Comparison of ENCODE assay signal across 23 cellular contexts in the genomic region with DNA sequence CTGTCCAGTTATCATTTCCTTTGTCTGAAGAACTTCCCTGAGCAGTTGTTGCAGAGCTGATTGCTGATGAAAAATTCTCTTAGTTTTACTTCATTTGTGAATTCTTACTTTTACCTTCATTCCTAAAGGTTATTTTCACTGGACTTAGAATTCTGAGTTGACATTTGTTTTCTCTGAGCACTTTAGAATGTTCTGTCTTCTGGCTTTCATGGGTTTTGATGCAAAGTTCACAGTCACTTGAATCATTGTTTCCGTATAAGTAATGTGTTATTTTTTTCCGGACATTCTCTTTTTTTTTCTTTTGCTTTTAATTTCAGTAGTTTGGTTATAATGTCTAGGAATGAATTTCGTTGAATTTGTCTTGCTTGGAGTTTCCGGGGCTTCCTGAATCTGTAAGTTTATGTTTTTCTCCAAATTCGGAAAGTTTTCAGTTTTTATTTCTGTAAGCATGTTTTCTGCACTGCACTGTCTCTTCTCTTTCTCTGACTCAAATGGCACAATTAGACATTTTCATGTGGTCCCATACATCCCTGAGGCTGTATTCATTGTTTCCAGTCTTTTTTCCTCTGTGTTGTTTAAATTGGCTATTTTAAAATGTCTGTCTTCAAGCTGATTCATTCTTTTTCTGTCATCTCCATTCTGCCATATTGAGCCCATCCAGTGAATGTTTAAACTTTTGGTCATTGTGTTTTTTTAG.
"Had no signal": no experiment of that assay in that cellular context is flagged by ENCODE, and none has a peak within 500 bp of the region (broad histone marks: within the 10 kb centered on the region; RNA-seq: fewer than 3 reads in every experiment).

No MANE protein-coding gene starts in this region.

- ATAC-seq: effector memory CD8-positive, alpha-beta T cell; esophagus mucosa; left lobe of liver; right lobe of liver; stimulated activated memory B cell treated with anti-CD40 and anti-IgM and Interleukin-4, amounts not matched to agents 10 μg/mL and 1 μg/mL and 100 μg/mL, for 72 hours had no signal

- FAIRE-seq: bronchial epithelial cell, endothelial cell of umbilical vein, TTC549 had no signal

- H3K27ac Mint-ChIP-seq: activated naive CD8-positive, alpha-beta T cell treated with anti-CD3 and anti-CD28 coated beads, Interleukin-2, amount 10 ng/mL, durations not matched to agents 7 days and 5 days; stimulated activated memory B cell treated with anti-CD40 and anti-IgM and Interleukin-4, amounts not matched to agents 10 μg/mL and 1 μg/mL and 100 μg/mL, for 72 hours; type B pancreatic cell had no signal

- H3K9me3 Mint-ChIP-seq: activated naive CD8-positive, alpha-beta T cell treated with anti-CD3 and anti-CD28 coated beads, Interleukin-2, amount 10 ng/mL, durations not matched to agents 7 days and 5 days; effector memory CD8-positive, alpha-beta T cell; stimulated activated memory B cell treated with anti-CD40 and anti-IgM and Interleukin-4, amounts not matched to agents 10 μg/mL and 1 μg/mL and 100 μg/mL, for 72 hours; type B pancreatic cell had no signal

- H3K4me1 Mint-ChIP-seq: neural crest cell; stimulated activated memory B cell treated with anti-CD40 and anti-IgM and Interleukin-4, amounts not matched to agents 10 μg/mL and 1 μg/mL and 100 μg/mL, for 72 hours had no signal

- H3K4me3 Mint-ChIP-seq: activated naive CD8-positive, alpha-beta T cell treated with anti-CD3 and anti-CD28 coated beads, Interleukin-2, amount 10 ng/mL, durations not matched to agents 7 days and 5 days; effector memory CD8-positive, alpha-beta T cell; naive B cell; neural crest cell; stimulated activated memory B cell treated with anti-CD40 and anti-IgM and Interleukin-4, amounts not matched to agents 10 μg/mL and 1 μg/mL and 100 μg/mL, for 72 hours; type B pancreatic cell had no signal

- DNase-seq: activated CD4-positive, alpha-beta T cell treated with anti-CD3 and anti-CD28 coated beads, Interleukin-2, amount 50 U/mL, for 4 hours; activated CD4-positive, CD25-positive, alpha-beta regulatory T cell treated with anti-CD3 and anti-CD28 coated beads, Interleukin-2, amount 50 U/mL, for 72 hours; activated CD8-positive, alpha-beta memory T cell treated with anti-CD3 and anti-CD28 coated beads, Interleukin-2, amount 50 U/mL, for 4 hours; activated naive CD8-positive, alpha-beta T cell treated with anti-CD3 and anti-CD28 coated beads, Interleukin-2, amount 10 ng/mL, durations not matched to agents 7 days and 5 days; amygdala; colonic mucosa; dorsolateral prefrontal cortex; effector memory CD8-positive, alpha-beta T cell; foreskin melanocyte; kidney; naive B cell; posterior cingulate gyrus; right lobe of liver; stimulated activated CD4-positive, alpha-beta T cell treated with anti-CD3 and anti-CD28 coated beads, Interleukin-1b, Interleukin-23, amount 100 ng/mL, for 48 hours; WERI-Rb-1 had no signal

- H3K36me3 Mint-ChIP-seq: activated naive CD8-positive, alpha-beta T cell treated with anti-CD3 and anti-CD28 coated beads, Interleukin-2, amount 10 ng/mL, durations not matched to agents 7 days and 5 days; naive B cell; stimulated activated memory B cell treated with anti-CD40 and anti-IgM and Interleukin-4, amounts not matched to agents 10 μg/mL and 1 μg/mL and 100 μg/mL, for 72 hours; type B pancreatic cell had no signal

- H3K27me3 Mint-ChIP-seq: effector memory CD8-positive, alpha-beta T cell; stimulated activated memory B cell treated with anti-CD40 and anti-IgM and Interleukin-4, amounts not matched to agents 10 μg/mL and 1 μg/mL and 100 μg/mL, for 72 hours had no signal
